ENCODE assay signal across 9 cellular contexts in the genomic region with DNA sequence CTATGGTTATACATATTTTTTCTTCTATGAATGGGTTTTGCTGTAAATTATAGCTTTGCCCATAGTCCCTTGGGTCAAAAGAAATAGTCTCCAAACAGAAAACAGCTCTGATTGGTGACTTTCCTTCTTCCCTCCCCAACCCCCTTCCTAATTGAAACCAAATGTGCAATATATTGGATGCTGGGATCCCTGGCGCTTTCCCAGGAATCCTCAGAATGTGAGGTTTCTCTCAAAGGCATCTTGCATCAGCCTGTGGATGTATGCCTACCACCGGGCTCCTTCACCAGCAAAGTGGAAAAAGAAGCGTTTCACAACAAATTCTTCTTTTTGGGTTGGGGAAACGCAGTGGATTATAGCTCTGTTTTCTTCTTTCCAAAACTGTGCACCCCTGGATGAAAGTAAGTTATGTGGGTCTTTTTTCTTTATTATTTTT. TPM values are rescaled to one million over a fixed set of nuclear protein-coding genes. Genes with fewer than 3 reads are reported as not detected.
DNase-seq lines count a peak whose midpoint lies in the region; ATAC-seq and TF ChIP-seq lines count a peak whose summit lies in the region.
"Had no signal": no experiment of that assay in that cellular context is flagged by ENCODE, and none has a peak within 500 bp of the region (broad histone marks: within the 10 kb centered on the region; RNA-seq: fewer than 3 reads in every experiment).

A gene (plus strand): TSS at position 231 of the 433 bp plus-strand sequence. CDS start 86,600 bp downstream, outside the sequence.

- TF ChIP-seq CTCF in GM23338 (conservative IDR thresholded peaks at IDR 0.05; ENCODE audit: low read depth in 2 of 2): no peak
- no peak for TF ChIP-seq CTCF in astrocyte of the spinal cord (IDR thresholded peaks at IDR 0.05; ENCODE audit: low read depth, low read length)
- TF ChIP-seq CTCF in smooth muscle cell (IDR thresholded peaks at IDR 0.05; ENCODE audit: borderline replicate concordance, insufficient read depth, poor library complexity, severe bottlenecking): no peak

- H3F3A ChIP-seq in GM23338 (replicated peaks; ENCODE audit: low read depth): no peaks in the 10 kb centered on the region
- peaks cover 21% of the 10 kb centered on the region for H3F3A ChIP-seq in smooth muscle cell (ENCODE audit: low read depth)

- in situ Hi-C loops in astrocyte of the spinal cord (cut with HindIII; ENCODE audit: low sequenced_read_pairs): no loop called here

- H3K4me3 ChIP-seq in GM23338: no peak within 1 kb of the TSS
- peak within 1 kb of the TSS; percentile 67 for H3K4me3 ChIP-seq in astrocyte of the spinal cord (ENCODE audit: low read depth, low read length)
- peak within 1 kb of the TSS; percentile 15; the same call in 1 of the 2 replicates for H3K4me3 ChIP-seq in iPS-18c (ENCODE audit: insufficient read depth, low read depth, low read length)
- peak within 1 kb of the TSS; percentile 62 for H3K4me3 ChIP-seq in smooth muscle cell

- 24% methylated on average over 4 of the region's 4 CpGs for WGBS in smooth muscle cell (ENCODE audit: low lambda C conversion rate)

- peaks cover 12% of the 10 kb centered on the region for H3K4me1 ChIP-seq in GM23338 (ENCODE audit: insufficient read depth)
- H3K4me1 ChIP-seq in smooth muscle cell (ENCODE audit: low read depth): peaks cover 24% of the 10 kb centered on the region

- peak within 1 kb of the TSS; percentile 68 for H3K27ac Mint-ChIP-seq in GM23338

- H3K9me2 ChIP-seq in GM23338 (ENCODE audit: insufficient read depth): peaks cover 9% of the 10 kb centered on the region

- H3K27ac ChIP-seq in GM23338 (ENCODE audit: low read depth): peak within 1 kb of the TSS; percentile 22
- H3K27ac ChIP-seq in smooth muscle cell (ENCODE audit: low read depth): peak within 1 kb of the TSS; percentile 94

- H3K4me3 Mint-ChIP-seq in GM23338: peak within 1 kb of the TSS; percentile 42

- H3K9me3 ChIP-seq in iPS-18c (ENCODE audit: control insufficient read depth, insufficient read depth, low read length): no peaks in the 10 kb centered on the region
- H3K9me3 ChIP-seq in smooth muscle cell (replicated peaks; ENCODE audit: low read depth): no peaks in the 10 kb centered on the region

- H3K9me3 Mint-ChIP-seq in GM23338: no peaks in the 10 kb centered on the region

- H3K27me3 Mint-ChIP-seq in GM23338 (ENCODE audit: insufficient read depth, low read depth, poor library complexity): no peaks in the 10 kb centered on the region

- H3K27me3 ChIP-seq in GM23338 (ENCODE audit: insufficient read depth) (no peaks in the 10 kb centered on the region), smooth muscle cell (ENCODE audit: low read depth) (no peaks in the 10 kb centered on the region)

- H3K36me3 Mint-ChIP-seq in GM23338 (ENCODE audit: low read depth): no peaks in the 10 kb centered on the region

- H3K79me2 ChIP-seq in GM23338 (replicated peaks; ENCODE audit: insufficient read depth) (no peaks in the 10 kb centered on the region), smooth muscle cell (ENCODE audit: low read depth) (peaks cover 40% of the 10 kb centered on the region)

- H2AFZ ChIP-seq in GM23338 (peak within 1 kb of the TSS; percentile 77), smooth muscle cell (ENCODE audit: low read depth) (peak within 1 kb of the TSS; percentile 34)

- peaks cover 20% of the 10 kb centered on the region for H3K4me1 Mint-ChIP-seq in GM23338

- H3K9ac ChIP-seq in smooth muscle cell (ENCODE audit: low read depth): peak within 1 kb of the TSS; percentile 86

- peak within 1 kb of the TSS; percentile 9 for H3K4me2 ChIP-seq in GM23338
- H3K4me2 ChIP-seq in smooth muscle cell: peak within 1 kb of the TSS; percentile 90

- H3K36me3 ChIP-seq in GM23338 (ENCODE audit: insufficient read depth): no peaks in the 10 kb centered on the region
- H3K36me3 ChIP-seq in smooth muscle cell (ENCODE audit: low read depth): no peaks in the 10 kb centered on the region

- no peaks in the 10 kb centered on the region for H4K20me1 ChIP-seq in GM23338 (replicated peaks; ENCODE audit: insufficient read depth)
- peaks cover 3% of the 10 kb centered on the region for H4K20me1 ChIP-seq in smooth muscle cell (ENCODE audit: low read depth)

- ATAC-seq in GM23338 (peak; percentile 57), HG02678 (IDR thresholded peaks at IDR 0.05; ENCODE audit: unreplicated experiment) (no peak), HG02571 (IDR thresholded peaks at IDR 0.05; ENCODE audit: unreplicated experiment) (no peak)

- DNase-seq in GM23338 (ENCODE audit: low spot score) (peak; percentile 45), astrocyte of the spinal cord (ENCODE audit: low read depth, low spot score) (peak; percentile 94), smooth muscle cell (lab: John Stamatoyannopoulos, UW; ENCODE audit: unreplicated experiment) (no peak), NCI-H2029 treated with DMSO at 0.1 percent for 48 hours (lab: John Stamatoyannopoulos, UW) (no peak)
- no peak for DNase-seq in stimulated activated CD8-positive, alpha-beta memory T cell treated with anti-CD3 and anti-CD28 coated beads, Interleukin-4, amount 100 ng/mL, for 48 hours
- DNase-seq: stimulated activated naive CD4-positive, alpha-beta T cell had no signal

TF ChIP-seq in GM23338, 12 proteins besides CTCF, POLR2A, EP300 and RAD21 (continues in another document):
- TF ChIP-seq, protein P1, sequence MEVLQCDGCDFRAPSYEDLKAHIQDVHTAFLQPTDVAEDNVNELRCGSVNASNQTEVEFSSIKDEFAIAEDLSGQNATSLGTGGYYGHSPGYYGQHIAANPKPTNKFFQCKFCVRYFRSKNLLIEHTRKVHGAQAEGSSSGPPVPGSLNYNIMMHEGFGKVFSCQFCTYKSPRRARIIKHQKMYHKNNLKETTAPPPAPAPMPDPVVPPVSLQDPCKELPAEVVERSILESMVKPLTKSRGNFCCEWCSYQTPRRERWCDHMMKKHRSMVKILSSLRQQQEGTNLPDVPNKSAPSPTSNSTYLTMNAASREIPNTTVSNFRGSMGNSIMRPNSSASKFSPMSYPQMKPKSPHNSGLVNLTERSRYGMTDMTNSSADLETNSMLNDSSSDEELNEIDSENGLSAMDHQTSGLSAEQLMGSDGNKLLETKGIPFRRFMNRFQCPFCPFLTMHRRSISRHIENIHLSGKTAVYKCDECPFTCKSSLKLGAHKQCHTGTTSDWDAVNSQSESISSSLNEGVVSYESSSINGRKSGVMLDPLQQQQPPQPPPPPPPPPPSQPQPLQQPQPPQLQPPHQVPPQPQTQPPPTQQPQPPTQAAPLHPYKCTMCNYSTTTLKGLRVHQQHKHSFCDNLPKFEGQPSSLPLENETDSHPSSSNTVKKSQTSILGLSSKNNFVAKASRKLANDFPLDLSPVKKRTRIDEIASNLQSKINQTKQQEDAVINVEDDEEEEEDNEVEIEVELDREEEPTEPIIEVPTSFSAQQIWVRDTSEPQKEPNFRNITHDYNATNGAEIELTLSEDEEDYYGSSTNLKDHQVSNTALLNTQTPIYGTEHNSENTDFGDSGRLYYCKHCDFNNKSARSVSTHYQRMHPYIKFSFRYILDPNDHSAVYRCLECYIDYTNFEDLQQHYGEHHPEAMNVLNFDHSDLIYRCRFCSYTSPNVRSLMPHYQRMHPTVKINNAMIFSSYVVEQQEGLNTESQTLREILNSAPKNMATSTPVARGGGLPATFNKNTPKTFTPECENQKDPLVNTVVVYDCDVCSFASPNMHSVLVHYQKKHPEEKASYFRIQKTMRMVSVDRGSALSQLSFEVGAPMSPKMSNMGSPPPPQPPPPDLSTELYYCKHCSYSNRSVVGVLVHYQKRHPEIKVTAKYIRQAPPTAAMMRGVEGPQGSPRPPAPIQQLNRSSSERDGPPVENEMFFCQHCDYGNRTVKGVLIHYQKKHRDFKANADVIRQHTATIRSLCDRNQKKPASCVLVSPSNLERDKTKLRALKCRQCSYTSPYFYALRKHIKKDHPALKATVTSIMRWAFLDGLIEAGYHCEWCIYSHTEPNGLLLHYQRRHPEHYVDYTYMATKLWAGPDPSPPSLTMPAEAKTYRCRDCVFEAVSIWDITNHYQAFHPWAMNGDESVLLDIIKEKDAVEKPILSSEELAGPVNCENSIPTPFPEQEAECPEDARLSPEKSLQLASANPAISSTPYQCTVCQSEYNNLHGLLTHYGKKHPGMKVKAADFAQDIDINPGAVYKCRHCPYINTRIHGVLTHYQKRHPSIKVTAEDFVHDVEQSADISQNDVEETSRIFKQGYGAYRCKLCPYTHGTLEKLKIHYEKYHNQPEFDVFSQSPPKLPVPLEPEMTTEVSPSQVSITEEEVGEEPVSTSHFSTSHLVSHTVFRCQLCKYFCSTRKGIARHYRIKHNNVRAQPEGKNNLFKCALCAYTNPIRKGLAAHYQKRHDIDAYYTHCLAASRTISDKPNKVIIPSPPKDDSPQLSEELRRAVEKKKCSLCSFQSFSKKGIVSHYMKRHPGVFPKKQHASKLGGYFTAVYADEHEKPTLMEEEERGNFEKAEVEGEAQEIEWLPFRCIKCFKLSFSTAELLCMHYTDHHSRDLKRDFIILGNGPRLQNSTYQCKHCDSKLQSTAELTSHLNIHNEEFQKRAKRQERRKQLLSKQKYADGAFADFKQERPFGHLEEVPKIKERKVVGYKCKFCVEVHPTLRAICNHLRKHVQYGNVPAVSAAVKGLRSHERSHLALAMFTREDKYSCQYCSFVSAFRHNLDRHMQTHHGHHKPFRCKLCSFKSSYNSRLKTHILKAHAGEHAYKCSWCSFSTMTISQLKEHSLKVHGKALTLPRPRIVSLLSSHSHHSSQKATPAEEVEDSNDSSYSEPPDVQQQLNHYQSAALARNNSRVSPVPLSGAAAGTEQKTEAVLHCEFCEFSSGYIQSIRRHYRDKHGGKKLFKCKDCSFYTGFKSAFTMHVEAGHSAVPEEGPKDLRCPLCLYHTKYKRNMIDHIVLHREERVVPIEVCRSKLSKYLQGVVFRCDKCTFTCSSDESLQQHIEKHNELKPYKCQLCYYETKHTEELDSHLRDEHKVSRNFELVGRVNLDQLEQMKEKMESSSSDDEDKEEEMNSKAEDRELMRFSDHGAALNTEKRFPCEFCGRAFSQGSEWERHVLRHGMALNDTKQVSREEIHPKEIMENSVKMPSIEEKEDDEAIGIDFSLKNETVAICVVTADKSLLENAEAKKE (CRISPR knock-in tag; IDR thresholded peaks at IDR 0.05): no peak
- no peak for TF ChIP-seq EZH2 (IDR thresholded peaks at IDR 0.05; ENCODE audit: low read depth, unreplicated experiment)
- no peak for TF ChIP-seq EZH2phosphoT487 (IDR thresholded peaks at IDR 0.05; ENCODE audit: unreplicated experiment)
- no peak for TF ChIP-seq POLR2AphosphoS5 (IDR thresholded peaks at IDR 0.05; ENCODE audit: low read depth)
- no peak for TF ChIP-seq JUNB (IDR thresholded peaks at IDR 0.05; ENCODE audit: unreplicated experiment)
- no peak for TF ChIP-seq ZNF331 (CRISPR knock-in tag; IDR thresholded peaks at IDR 0.05; ENCODE audit: low read depth)
- no peak for TF ChIP-seq ZNF114 (CRISPR knock-in tag; IDR thresholded peaks at IDR 0.05)
- TF ChIP-seq NANOG (IDR thresholded peaks at IDR 0.05; ENCODE audit: borderline replicate concordance): no peak

RNA-seq across cellular contexts. Expression of the gene that starts here (rescaled TPM):
- 1.7 and 1.8 TPM in 2 replicates for total RNA-seq in GM23338 (2014; rRNA removed; shearing (Covaris generic))
- polyA plus RNA-seq in GM23338 (2016; fragmentation: Nextera tagmentation; extraction: Ambion mirVana) (0.26 and 0.66 TPM in 2 replicates), smooth muscle cell (8.1 and 13.3 TPM in 2 replicates)
- 24.5 and 26.5 TPM in 2 replicates for total RNA-seq in smooth muscle cell

Comparison
In these comparisons a context has a peak if more than half of its experiments do, and no peak if none do; other contexts are left out.
1. DNase-seq: peak in GM23338 (single experiment) and astrocyte of the spinal cord (single experiment); none in smooth muscle cell (single experiment), NCI-H2029 treated with DMSO at 0.1 percent for 48 hours (single experiment) and stimulated activated CD8-positive, alpha-beta memory T cell treated with anti-CD3 and anti-CD28 coated beads, Interleukin-4, amount 100 ng/mL, for 48 hours (single experiment).